In the genomic region with DNA sequence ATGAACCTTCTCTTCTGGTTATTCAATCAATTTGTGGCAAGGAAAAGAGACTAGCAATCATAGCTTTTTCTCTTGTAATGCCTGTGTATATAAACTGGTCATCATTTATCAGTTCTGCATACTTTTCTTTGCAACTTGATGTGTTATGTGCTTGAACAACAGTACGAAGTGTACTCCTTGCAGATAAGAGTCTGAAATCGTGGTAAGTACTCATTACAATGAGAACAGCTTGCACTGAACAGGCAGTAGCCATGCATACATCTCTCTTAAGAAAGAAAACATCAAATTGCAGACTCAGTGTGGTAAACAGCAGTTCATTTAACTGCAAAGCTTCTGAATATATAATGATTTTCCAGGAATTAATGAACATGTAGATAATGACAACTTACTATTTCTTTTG, we compare ENCODE assay signal across 17 cellular contexts.
DNase-seq lines count a peak whose midpoint lies in the region; ATAC-seq, FAIRE-seq and TF ChIP-seq lines count a peak whose summit lies in the region.
"Had no signal": no experiment of that assay in that cellular context is flagged by ENCODE, and none has a peak within 500 bp of the region (broad histone marks: within the 10 kb centered on the region; RNA-seq: fewer than 3 reads in every experiment).

No MANE protein-coding gene starts in this region.

- no peak overlapping the region for H3K27ac ChIP-seq in astrocyte (ENCODE audit: low read depth, low read length)
- H3K27ac ChIP-seq in left lung: no peak overlapping the region
- no peak overlapping the region for H3K27ac ChIP-seq in upper lobe of right lung
- H3K27ac ChIP-seq: C4-2B had no signal

- H3K4me3 ChIP-seq in astrocyte (ENCODE audit: insufficient read depth, low read depth, low read length): no peak overlapping the region
- H3K4me3 ChIP-seq in left lung: no peak overlapping the region
- no peak overlapping the region for H3K4me3 ChIP-seq in upper lobe of right lung
- H3K4me3 ChIP-seq: A549 had no signal

- no peaks in the 10 kb centered on the region for H3K9me3 ChIP-seq in astrocyte (ENCODE audit: insufficient read depth, low read depth, low read length)
- H3K9me3 ChIP-seq in left lung: no peaks in the 10 kb centered on the region
- H3K9me3 ChIP-seq in upper lobe of right lung: no peaks in the 10 kb centered on the region
- H3K9me3 ChIP-seq: A549, BE2C had no signal

- peaks cover 12% of the 10 kb centered on the region for H3K4me1 Mint-ChIP-seq in astrocyte (ENCODE audit: low read depth, unreplicated experiment)
- H3K4me1 Mint-ChIP-seq: CD4-positive, alpha-beta memory T cell had no signal

- H3K4me3 Mint-ChIP-seq in astrocyte (ENCODE audit: unreplicated experiment): no peak overlapping the region
- H3K4me3 Mint-ChIP-seq: CD4-positive, alpha-beta memory T cell; H9 had no signal

- DNase-seq in D721Med (ENCODE audit: insufficient read length, low spot score) (no peak), astrocyte (ENCODE audit: low read depth) (no peak), left lung (no peak), upper lobe of right lung (no peak)
- no peak for DNase-seq in stimulated activated CD8-positive, alpha-beta memory T cell treated with anti-CD3 and anti-CD28 coated beads, Interleukin-4, amount 100 ng/mL, for 48 hours
- DNase-seq: BE2C; CD4-positive, alpha-beta memory T cell; DMS53; GF-D8; GOT3; H9 had no signal

- H3K79me2 ChIP-seq in astrocyte (ENCODE audit: insufficient read depth, low read length): no peaks in the 10 kb centered on the region

- H3K27me3 ChIP-seq in astrocyte (ENCODE audit: insufficient read depth, low read length) (no peaks in the 10 kb centered on the region), left lung (no peaks in the 10 kb centered on the region), upper lobe of right lung (no peaks in the 10 kb centered on the region)
- H3K27me3 ChIP-seq: BE2C had no signal

- ATAC-seq in left lung (peak; percentile 36), upper lobe of right lung (peak; percentile 37), HG02678 (IDR thresholded peaks at IDR 0.05; ENCODE audit: unreplicated experiment) (no peak)
- ATAC-seq: A549, HepG2 had no signal

- no peaks in the 10 kb centered on the region for H3K36me3 Mint-ChIP-seq in astrocyte (ENCODE audit: low read depth, unreplicated experiment)
- H3K36me3 Mint-ChIP-seq: CD4-positive, alpha-beta memory T cell had no signal

- no peak overlapping the region for H3K9ac ChIP-seq in astrocyte (ENCODE audit: low read length)

- no peak overlapping the region for H3K4me2 ChIP-seq in astrocyte (ENCODE audit: low read length)
- H3K4me2 ChIP-seq: A549 had no signal

- no peaks in the 10 kb centered on the region for H4K20me1 ChIP-seq in astrocyte (ENCODE audit: insufficient read depth, low read length)

- no peaks in the 10 kb centered on the region for H3K4me1 ChIP-seq in astrocyte (ENCODE audit: insufficient read depth, low read length)
- no peaks in the 10 kb centered on the region for H3K4me1 ChIP-seq in left lung
- no peaks in the 10 kb centered on the region for H3K4me1 ChIP-seq in upper lobe of right lung
- H3K4me1 ChIP-seq: BE2C had no signal

- no peaks in the 10 kb centered on the region for H3K9me3 Mint-ChIP-seq in astrocyte (ENCODE audit: unreplicated experiment)
- H3K9me3 Mint-ChIP-seq: CD4-positive, alpha-beta memory T cell; H9 had no signal

- no peak overlapping the region for H2AFZ ChIP-seq in astrocyte (ENCODE audit: low read depth, low read length)

- no peaks in the 10 kb centered on the region for H3K36me3 ChIP-seq in astrocyte (ENCODE audit: insufficient read depth, low read length)
- no peaks in the 10 kb centered on the region for H3K36me3 ChIP-seq in left lung
- H3K36me3 ChIP-seq in upper lobe of right lung: no peaks in the 10 kb centered on the region
- H3K36me3 ChIP-seq: BE2C had no signal

- TF ChIP-seq CTCF in D721Med (IDR thresholded peaks at IDR 0.05; ENCODE audit: insufficient read depth, missing control alignments) (no peak), astrocyte (IDR thresholded peaks at IDR 0.05; ENCODE audit: insufficient read depth, low read depth, low read length) (no peak), left lung (IDR thresholded peaks at IDR 0.05) (no peak), upper lobe of right lung (IDR thresholded peaks at IDR 0.05) (no peak)

- FAIRE-seq in D721Med (lab: Jason Lieb, UNC) (peak; percentile 69), astrocyte (lab: Jason Lieb, UNC) (peak; percentile 9)
- FAIRE-seq: A549, GM19239, HepG2, HTR-8/SVneo had no signal

- intact Hi-C loops in left lung (cut with DNase I) (no loop called here), upper lobe of right lung (cut with DNase I) (no loop called here)

- no peak overlapping the region for H3K27ac Mint-ChIP-seq in astrocyte (ENCODE audit: unreplicated experiment)
- H3K27ac Mint-ChIP-seq: CD4-positive, alpha-beta memory T cell; H9 had no signal

- H3K27me3 Mint-ChIP-seq in astrocyte (ENCODE audit: low read depth, unreplicated experiment): no peaks in the 10 kb centered on the region
